23 cellular contexts compared by ENCODE assay signal in the genomic region with DNA sequence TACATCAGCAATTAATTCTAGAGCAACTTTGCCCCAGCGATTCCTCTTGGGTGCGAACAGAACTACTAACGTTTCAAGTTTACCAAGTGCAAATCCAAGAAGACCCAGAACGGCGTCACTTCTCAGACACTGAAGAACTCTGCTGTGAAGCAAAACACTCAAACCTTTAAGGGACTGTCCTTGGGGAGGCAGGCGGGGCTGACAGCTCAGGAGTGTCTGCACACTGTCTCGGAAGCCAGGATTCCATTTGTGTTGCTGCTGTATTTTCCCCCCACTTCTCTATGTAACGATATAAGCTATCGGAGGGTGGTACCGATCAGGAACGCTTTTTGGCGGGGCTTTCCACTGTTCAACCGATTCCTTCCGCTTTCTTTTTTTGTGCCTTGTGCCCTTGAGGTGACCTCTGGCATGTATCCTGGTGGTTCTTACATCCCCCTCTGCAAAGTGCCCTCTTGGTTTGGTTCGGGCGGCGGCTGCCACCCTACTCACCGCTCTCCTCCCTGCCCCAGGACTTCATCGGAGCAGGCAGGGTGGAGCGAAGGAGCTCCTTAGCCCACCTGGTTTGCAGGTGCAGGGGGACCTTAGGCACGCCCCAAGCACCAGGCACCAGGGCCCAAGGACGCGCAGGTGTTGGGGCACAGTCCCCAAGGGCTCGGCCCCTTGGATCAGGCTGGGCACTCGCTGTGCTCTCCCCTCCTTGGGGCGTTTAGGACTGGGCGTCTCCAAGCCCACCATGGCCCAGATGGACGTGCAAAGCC. TPM values are rescaled to one million over a fixed set of nuclear protein-coding genes. Genes with fewer than 3 reads are reported as not detected.
DNase-seq lines count a peak whose midpoint lies in the region; ATAC-seq and TF ChIP-seq lines count a peak whose summit lies in the region.
"Had no signal": no experiment of that assay in that cellular context is flagged by ENCODE, and none has a peak within 500 bp of the region (broad histone marks: within the 10 kb centered on the region; RNA-seq: fewer than 3 reads in every experiment).

No MANE protein-coding gene starts in this region.

- TF ChIP-seq POLR2A in esophagus squamous epithelium (IDR thresholded peaks at IDR 0.05) (no peak), uterus (IDR thresholded peaks at IDR 0.05) (no peak)

- ATAC-seq in heart right ventricle (no peak), psoas muscle (no peak), HG03280 (IDR thresholded peaks at IDR 0.05; ENCODE audit: unreplicated experiment) (no peak)
- ATAC-seq: CD8-positive, alpha-beta T cell; GM23338 had no signal

- intact Hi-C loops in left ventricle myocardium inferior (cut with micrococcal nuclease) (no loop called here), heart right ventricle (cut with DNase I) (loop anchor here in 6 of 10 donors (5.0 to 10.0 kb wide), 5 partner anchors 63 to 145 kb away; partner anchors contain the start of genes B3GNT4 (in 1 of the 6), CFAP251 (in 1 of the 6) and LRRC43 (in 1 of the 6)), esophagus squamous epithelium (cut with DNase I) (no loop called here), psoas muscle (cut with DNase I) (loop anchor here in 1 of 2 donors (5.0 kb wide), 1 partner anchor 138 kb away; no protein-coding TSS in a partner anchor), uterus (cut with DNase I; ENCODE audit: low total_unique reads) (no loop called here)

- H3K36me3 ChIP-seq in left ventricle myocardium inferior (peaks cover 47% of the 10 kb centered on the region), heart right ventricle (peaks cover 0 to 64% (median 10%) of the 10 kb centered on the region in 9 donors), esophagus squamous epithelium (peaks cover 0 to 63% (median 0%) of the 10 kb centered on the region in 3 donors), psoas muscle (ENCODE audit: insufficient read depth in 1 of 2, low read depth in 1 of 2) (peaks cover 0 to 23% of the 10 kb centered on the region in 2 donors), uterus (no peaks in the 10 kb centered on the region)

- H3K9me3 ChIP-seq in left ventricle myocardium inferior (replicated peaks) (no peaks in the 10 kb centered on the region), heart right ventricle (no peaks in the 10 kb centered on the region), esophagus squamous epithelium (no peaks in the 10 kb centered on the region), psoas muscle (no peaks in the 10 kb centered on the region), uterus (no peaks in the 10 kb centered on the region)
- H3K9me3 ChIP-seq: BLaER1 had no signal

- TF ChIP-seq CTCF in left ventricle myocardium inferior (IDR thresholded peaks at IDR 0.05; ENCODE audit: borderline replicate concordance) (no peak), heart right ventricle (IDR thresholded peaks at IDR 0.05) (no peak), esophagus squamous epithelium (IDR thresholded peaks at IDR 0.05) (no peak), psoas muscle (IDR thresholded peaks at IDR 0.05) (no peak), uterus (IDR thresholded peaks at IDR 0.05) (no peak)

- H3K4me1 ChIP-seq in left ventricle myocardium inferior (peaks cover 37% of the 10 kb centered on the region), heart right ventricle (peaks cover 15 to 42% (median 23%) of the 10 kb centered on the region in 9 donors), esophagus squamous epithelium (peaks cover 24 to 46% (median 25%) of the 10 kb centered on the region in 3 donors), psoas muscle (peaks cover 16% of the 10 kb centered on the region), uterus (peaks cover 6 to 16% of the 10 kb centered on the region in 2 donors)

- H3K27ac ChIP-seq in left ventricle myocardium inferior (replicated peaks) (peak overlapping the region; percentile 31), heart right ventricle (peak overlapping the region in 1 of 10 donors; percentile 9), esophagus squamous epithelium (peak overlapping the region in 3 of 4 donors; percentile 35 to 36 (median 36)), psoas muscle (peak overlapping the region; percentile 31), uterus (peak overlapping the region; percentile 59 to 88)
- H3K27ac ChIP-seq: BLaER1 had no signal

- H3K4me3 ChIP-seq in left ventricle myocardium inferior: no peak overlapping the region
- H3K4me3 ChIP-seq in heart right ventricle: no peak overlapping the region
- no peak overlapping the region for H3K4me3 ChIP-seq in esophagus squamous epithelium
- H3K4me3 ChIP-seq in psoas muscle: no peak overlapping the region
- no peak overlapping the region for H3K4me3 ChIP-seq in uterus
- H3K4me3 ChIP-seq: BLaER1, GM23338 had no signal

- WGBS in heart right ventricle, 2 donors: 85 to 90% methylated on average over 28 of the region's 28 CpGs
- WGBS in esophagus squamous epithelium, 2 donors: 92 to 93% methylated on average over 16 to 20 of the region's 28 CpGs
- 87 to 90% (median 89%) methylated on average over 28 of the region's 28 CpGs for WGBS in psoas muscle, 3 donors

- DNase-seq in left ventricle myocardium inferior (no peak), heart right ventricle (no peak), esophagus squamous epithelium (lab: John Stamatoyannopoulos, UW) (no peak), psoas muscle (no peak), uterus (no peak), HT-29 (ENCODE audit: low spot score) (no peak), NCI-H1436 treated with DMSO at 0.1 percent for 48 hours (lab: John Stamatoyannopoulos, UW) (no peak)
- DNase-seq: 8988T; CD8-positive, alpha-beta T cell; DMS79 treated with DMSO at 0.1 percent for 48 hours; IMR-90; Karpas-422; MM.1S; NCI-H1417; NCI-H1930; NCI-H446 treated with DMSO at 0.1 percent for 48 hours; NCI-H748 treated with DMSO at 0.1 percent for 48 hours; OCI-M1; RPMI8226; SIG-M5 had no signal

- H3K27me3 ChIP-seq in left ventricle myocardium inferior (ENCODE audit: low read depth) (no peaks in the 10 kb centered on the region), heart right ventricle (no peaks in the 10 kb centered on the region), esophagus squamous epithelium (no peaks in the 10 kb centered on the region), psoas muscle (ENCODE audit: insufficient read depth in 3 of 3, low read length in 2 of 3) (no peaks in the 10 kb centered on the region), uterus (no peaks in the 10 kb centered on the region)
- H3K27me3 ChIP-seq: BLaER1 had no signal

RNA-seq across cellular contexts. Expression of gene MLXIP, which starts 19.2 kb away (rescaled TPM):
- total RNA-seq in left ventricle myocardium inferior (16.7 TPM), heart right ventricle (10 to 100 TPM; 17.3 to 37.9 (median 20.9) TPM), esophagus squamous epithelium (10 to 100 TPM in 3 of 4 donors, 1 to 10 TPM in 1; 9.6 to 20.0 (median 11.4) TPM), psoas muscle (100 to 1,000 TPM; 114 to 184 (median 137) TPM), uterus (10 to 100 TPM; 21.5 to 88.7 (median 24.7) TPM)
- polyA plus RNA-seq in heart right ventricle (10 to 100 TPM; 11.5 to 26.6 TPM), psoas muscle (100 to 1,000 TPM in 1 of 3 donors, 10 to 100 TPM in 2; 50.9 to 114 (median 55.0) TPM)
- total RNA-seq in HT-29 (2014; rRNA removed; shearing (Covaris generic)): 22.8 and 31.3 TPM in 2 replicates

RNA-seq across cellular contexts. Expression of gene BCL7A, which starts 37.7 kb away (rescaled TPM):
- 11.2 TPM for total RNA-seq in left ventricle myocardium inferior
- total RNA-seq in heart right ventricle: 10 to 100 TPM; 13.2 to 25.7 (median 16.2) TPM
- 1 to 10 TPM; 3.4 to 4.9 TPM for polyA plus RNA-seq in heart right ventricle
- 1 to 10 TPM; 2.5 to 8.6 (median 5.1) TPM for total RNA-seq in esophagus squamous epithelium
- total RNA-seq in psoas muscle: 10 to 100 TPM; 11.3 to 14.3 (median 12.5) TPM
- 1 to 10 TPM; 3.6 to 8.1 (median 6.5) TPM for polyA plus RNA-seq in psoas muscle
- total RNA-seq in uterus: 10 to 100 TPM in 1 of 4 donors, 1 to 10 TPM in 1, under 1 TPM in 2; 0.26 to 12.2 (median 4.2) TPM
- total RNA-seq in HT-29 (2014; rRNA removed; shearing (Covaris generic)): 8.3 and 11.0 TPM in 2 replicates

Comparison
In these comparisons a context has a peak if more than half of its experiments do, and no peak if none do; other contexts are left out.
1. intact Hi-C loops: an anchor here in heart right ventricle (5.0 to 10.0 kb wide); none called in left ventricle myocardium inferior, esophagus squamous epithelium and uterus.